In the genomic region with DNA sequence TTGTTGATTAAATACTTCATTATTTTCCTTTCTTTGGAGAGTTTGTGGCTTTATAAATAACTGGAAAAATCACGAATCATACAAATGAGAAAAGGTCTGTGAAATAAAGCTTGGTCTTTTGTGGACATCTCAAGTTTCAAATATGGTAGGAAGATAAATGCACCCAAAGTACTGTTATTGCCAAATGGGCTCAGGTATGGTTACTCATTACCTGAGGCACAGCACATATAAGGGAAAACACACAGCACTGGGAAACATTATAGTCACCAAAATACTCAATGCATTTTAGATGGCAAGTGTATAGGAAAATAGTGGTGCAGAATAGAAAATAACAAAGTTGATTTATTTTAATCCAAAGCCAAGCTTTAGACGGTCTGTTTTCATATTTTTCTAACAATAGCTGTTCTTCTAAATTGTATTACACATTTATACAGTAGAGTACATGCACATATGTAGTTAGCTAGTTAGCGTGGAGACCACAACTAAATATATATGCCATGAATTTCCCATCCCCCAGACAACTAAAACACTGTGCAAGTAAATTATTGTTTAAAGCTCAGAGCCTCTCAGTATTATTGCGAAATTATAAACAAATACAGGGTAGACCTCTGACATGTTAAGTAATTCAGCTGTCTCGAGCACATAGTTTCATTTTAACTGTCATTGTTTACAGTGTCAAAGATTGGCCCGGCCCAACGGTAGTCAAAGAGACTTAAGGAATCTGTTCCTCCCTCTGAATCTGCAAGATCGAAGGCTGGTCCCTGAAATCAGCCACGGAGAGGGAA, we compare ENCODE assay signal across 2 cellular contexts.
TF ChIP-seq lines count a peak whose summit lies in the region.

No MANE protein-coding gene starts in this region.

TF ChIP-seq in GM23338, 12 proteins besides CTCF, POLR2A, EP300 and RAD21:
- TF ChIP-seq, protein P1, sequence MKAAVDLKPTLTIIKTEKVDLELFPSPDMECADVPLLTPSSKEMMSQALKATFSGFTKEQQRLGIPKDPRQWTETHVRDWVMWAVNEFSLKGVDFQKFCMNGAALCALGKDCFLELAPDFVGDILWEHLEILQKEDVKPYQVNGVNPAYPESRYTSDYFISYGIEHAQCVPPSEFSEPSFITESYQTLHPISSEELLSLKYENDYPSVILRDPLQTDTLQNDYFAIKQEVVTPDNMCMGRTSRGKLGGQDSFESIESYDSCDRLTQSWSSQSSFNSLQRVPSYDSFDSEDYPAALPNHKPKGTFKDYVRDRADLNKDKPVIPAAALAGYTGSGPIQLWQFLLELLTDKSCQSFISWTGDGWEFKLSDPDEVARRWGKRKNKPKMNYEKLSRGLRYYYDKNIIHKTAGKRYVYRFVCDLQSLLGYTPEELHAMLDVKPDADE (IDR thresholded peaks at IDR 0.05) = no peak
- no peak for TF ChIP-seq NANOG (IDR thresholded peaks at IDR 0.05; ENCODE audit: borderline replicate concordance)

TF ChIP-seq in H1, 55 proteins besides CTCF, POLR2A, EP300 and RAD21 (continued from another document):
- TF ChIP-seq BACH1 (IDR thresholded peaks at IDR 0.05; ENCODE audit: low read length) (no peak), SP4 (IDR thresholded peaks at IDR 0.05; ENCODE audit: low read length) (no peak), SIX5 (IDR thresholded peaks at IDR 0.05; ENCODE audit: low read depth, low read length) (no peak), RFX5 (IDR thresholded peaks at IDR 0.05; ENCODE audit: borderline replicate concordance, low read depth, low read length) (no peak), CHD2 (IDR thresholded peaks at IDR 0.05; ENCODE audit: low read length) (no peak), NANOG (IDR thresholded peaks at IDR 0.05; ENCODE audit: insufficient read depth, low read depth, low read length, poor library complexity, severe bottlenecking) (no peak), SAP30 (IDR thresholded peaks at IDR 0.05; ENCODE audit: insufficient read depth, insufficient replicate concordance, low read length) (no peak), JUN (IDR thresholded peaks at IDR 0.05; ENCODE audit: low read depth, low read length) (no peak), RXRA (IDR thresholded peaks at IDR 0.05; ENCODE audit: insufficient read depth, low read depth, low read length) (no peak), SIRT6 (IDR thresholded peaks at IDR 0.05; ENCODE audit: low read length) (no peak), CBX8 (IDR thresholded peaks at IDR 0.05; ENCODE audit: borderline replicate concordance, low read depth, low read length) (no peak), KDM5A (IDR thresholded peaks at IDR 0.05; ENCODE audit: low read length) (no peak), MAFK (IDR thresholded peaks at IDR 0.05; ENCODE audit: low read depth, low read length) (no peak)
- TF ChIP-seq, protein P2, sequence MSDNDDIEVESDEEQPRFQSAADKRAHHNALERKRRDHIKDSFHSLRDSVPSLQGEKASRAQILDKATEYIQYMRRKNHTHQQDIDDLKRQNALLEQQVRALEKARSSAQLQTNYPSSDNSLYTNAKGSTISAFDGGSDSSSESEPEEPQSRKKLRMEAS (IDR thresholded peaks at IDR 0.05) = no peak
